20 cellular contexts compared by ENCODE assay signal in genomic region chr7:15214981-15215380, GRCh38.
"Had no signal": no experiment of that assay in that cellular context is flagged by ENCODE, and none has a peak within 500 bp of the region (broad histone marks: within the 10 kb centered on the region; RNA-seq: fewer than 3 reads in every experiment).

No MANE protein-coding gene starts in this region.

- H3K27ac Mint-ChIP-seq: activated CD4-positive, alpha-beta memory T cell treated with anti-CD3 and anti-CD28 coated beads, Interleukin-2, amount 10 ng/mL, durations not matched to agents 7 days and 5 days; activated CD4-positive, alpha-beta T cell treated with anti-CD3 and anti-CD28 coated beads, Interleukin-2, amount 10 ng/mL, durations not matched to agents 24 days and 14 days; activated naive CD4-positive, alpha-beta T cell treated with anti-CD3 and anti-CD28 coated beads for 36 hours; activated T-cell treated with anti-CD3 and anti-CD28 coated beads, Interleukin-2, amount 50 U/mL, for 72 hours; mesothelial cell of epicardium; natural killer cell; progenitor cell of endocrine pancreas; type B pancreatic cell had no signal

- H3K36me3 Mint-ChIP-seq: mesothelial cell of epicardium, natural killer cell, type B pancreatic cell had no signal

- H3K4me3 Mint-ChIP-seq: activated CD4-positive, alpha-beta memory T cell treated with anti-CD3 and anti-CD28 coated beads, Interleukin-2, amount 10 ng/mL, durations not matched to agents 7 days and 5 days; activated CD4-positive, alpha-beta T cell treated with anti-CD3 and anti-CD28 coated beads, Interleukin-2, amount 10 ng/mL, durations not matched to agents 24 days and 14 days; activated naive CD4-positive, alpha-beta T cell treated with anti-CD3 and anti-CD28 coated beads for 36 hours; activated T-cell treated with anti-CD3 and anti-CD28 coated beads, Interleukin-2, amount 50 U/mL, for 72 hours; mesothelial cell of epicardium; natural killer cell; type B pancreatic cell had no signal

- H3K4me3 ChIP-seq: cardiac muscle cell, gastrocnemius medialis, left ventricle myocardium inferior, thoracic aorta had no signal

- H3K4me1 Mint-ChIP-seq: activated CD4-positive, alpha-beta memory T cell treated with anti-CD3 and anti-CD28 coated beads, Interleukin-2, amount 10 ng/mL, durations not matched to agents 7 days and 5 days; activated CD4-positive, alpha-beta T cell treated with anti-CD3 and anti-CD28 coated beads, Interleukin-2, amount 10 ng/mL, durations not matched to agents 24 days and 14 days; natural killer cell had no signal

- H3K36me3 ChIP-seq: cardiac muscle cell, gastrocnemius medialis, left ventricle myocardium inferior, thoracic aorta had no signal

- H3K27ac ChIP-seq: cardiac muscle cell, epithelial cell of prostate, gastrocnemius medialis, left ventricle myocardium inferior, thoracic aorta, VCaP had no signal

- H3K27me3 ChIP-seq: cardiac muscle cell, gastrocnemius medialis had no signal

- DNase-seq: activated CD4-positive, alpha-beta memory T cell treated with anti-CD3 and anti-CD28 coated beads, Interleukin-2, amount 10 ng/mL, durations not matched to agents 7 days and 5 days; activated CD4-positive, alpha-beta T cell treated with anti-CD3 and anti-CD28 coated beads, Interleukin-2, amount 10 ng/mL, durations not matched to agents 24 days and 14 days; activated effector memory CD4-positive, alpha-beta T cell treated with Interleukin-2 at 50 U/mL for 16 hours; activated naive CD4-positive, alpha-beta T cell treated with anti-CD3 and anti-CD28 coated beads for 36 hours; activated T-cell treated with anti-CD3 and anti-CD28 coated beads, Interleukin-2, amount 50 U/mL, for 72 hours; cortex of kidney; gastrocnemius medialis; hypothalamus; left ventricle myocardium inferior; natural killer cell; stimulated activated CD4-positive, alpha-beta T cell treated with anti-CD3 and anti-CD28 coated beads, Interleukin-2, amount 100 ng/mL, for 48 hours; stimulated activated naive CD4-positive, alpha-beta T cell had no signal

- H3K9me3 Mint-ChIP-seq: activated CD4-positive, alpha-beta memory T cell treated with anti-CD3 and anti-CD28 coated beads, Interleukin-2, amount 10 ng/mL, durations not matched to agents 7 days and 5 days; activated CD4-positive, alpha-beta T cell treated with anti-CD3 and anti-CD28 coated beads, Interleukin-2, amount 10 ng/mL, durations not matched to agents 24 days and 14 days; activated naive CD4-positive, alpha-beta T cell treated with anti-CD3 and anti-CD28 coated beads for 36 hours; mesothelial cell of epicardium; type B pancreatic cell had no signal

- H3K4me1 ChIP-seq: gastrocnemius medialis, left ventricle myocardium inferior had no signal

- H3K9me3 ChIP-seq: gastrocnemius medialis, left ventricle myocardium inferior, thoracic aorta had no signal

- ATAC-seq: activated CD4-positive, CD25-positive, alpha-beta regulatory T cell treated with anti-CD3 and anti-CD28 coated beads, Interleukin-2, amount 50 U/mL, for 24 hours; activated T-cell treated with anti-CD3 and anti-CD28 coated beads, Interleukin-2, amount 50 U/mL, for 72 hours; gastrocnemius medialis; natural killer cell had no signal

- H3K27me3 Mint-ChIP-seq: activated CD4-positive, alpha-beta memory T cell treated with anti-CD3 and anti-CD28 coated beads, Interleukin-2, amount 10 ng/mL, durations not matched to agents 7 days and 5 days; activated CD4-positive, alpha-beta T cell treated with anti-CD3 and anti-CD28 coated beads, Interleukin-2, amount 10 ng/mL, durations not matched to agents 24 days and 14 days; progenitor cell of endocrine pancreas; type B pancreatic cell had no signal
